In genomic region chr2:182186132-182186735, GRCh38 we compare ENCODE assay signal across 8 cellular contexts.
DNase-seq lines count a peak whose midpoint lies in the region; ATAC-seq, FAIRE-seq and TF ChIP-seq lines count a peak whose summit lies in the region.

No MANE protein-coding gene starts in this region.

- no peak for DNase-seq in Right ventricle myocardium superior
- DNase-seq in left cardiac atrium = no peak
- DNase-seq in NCI-H510A (lab: John Stamatoyannopoulos, UW) = peak; percentile 4
- DNase-seq in bronchial epithelial cell (ENCODE audit: low read depth) = peak; percentile 48
- peak; percentile 31 for DNase-seq in HepG2 (ENCODE audit: low spot score)
- DNase-seq in activated CD4-positive, alpha-beta T cell treated with anti-CD3 and anti-CD28 coated beads, Interleukin-2, amount 10 ng/mL, durations not matched to agents 7 days and 5 days = no peak
- no peak for DNase-seq in SIG-M5 treated with dmso at 0.1 percent for 504 hours (lab: John Stamatoyannopoulos, UW; ENCODE audit: unreplicated experiment)

- no TSS peak for BruUV-seq in HepG2 (replicated peaks; lab: Mats Ljungman, UMichigan)

- no peaks in the 10 kb centered on the region for H3K9me3 Mint-ChIP-seq in activated CD4-positive, alpha-beta T cell treated with anti-CD3 and anti-CD28 coated beads, Interleukin-2, amount 10 ng/mL, durations not matched to agents 7 days and 5 days

- H3K9me3 ChIP-seq in HepG2 (ENCODE audit: low read length) = no peaks in the 10 kb centered on the region

- H3K4me2 ChIP-seq in HepG2 (ENCODE audit: low read depth, low read length) = no peak overlapping the region

- H3K79me2 ChIP-seq in HepG2 (ENCODE audit: insufficient read depth, low read length) = no peaks in the 10 kb centered on the region

- H3K27me3 Mint-ChIP-seq in activated CD4-positive, alpha-beta T cell treated with anti-CD3 and anti-CD28 coated beads, Interleukin-2, amount 10 ng/mL, durations not matched to agents 7 days and 5 days = peaks cover 4% of the 10 kb centered on the region

- POLR2A ChIA-PET in HepG2 (lab: Yijun Ruan, JAX) = no interaction called here
- POLR2A ChIA-PET in activated CD4-positive, alpha-beta T cell treated with anti-CD3 and anti-CD28 coated beads, Interleukin-2, amount 10 ng/mL, durations not matched to agents 7 days and 5 days (lab: Charles Lee) = no interaction called here

- TF ChIP-seq POLR2A in HepG2 (IDR thresholded peaks at IDR 0.05; ENCODE audit: insufficient read depth in 1 of 2, low read depth in 2 of 2, low read length in 2 of 2) = no peak

- H3K27ac Mint-ChIP-seq in activated CD4-positive, alpha-beta T cell treated with anti-CD3 and anti-CD28 coated beads, Interleukin-2, amount 10 ng/mL, durations not matched to agents 7 days and 5 days = no peak overlapping the region

- no peaks in the 10 kb centered on the region for H3K36me3 Mint-ChIP-seq in activated CD4-positive, alpha-beta T cell treated with anti-CD3 and anti-CD28 coated beads, Interleukin-2, amount 10 ng/mL, durations not matched to agents 7 days and 5 days (ENCODE audit: low read depth)

- H3K36me3 ChIP-seq in bronchial epithelial cell (ENCODE audit: control insufficient read depth, insufficient read depth, low read length) (no peaks in the 10 kb centered on the region), HepG2 (replicated peaks in 1 of 2; ENCODE audit: control insufficient read depth in 1 of 2, insufficient read depth in 2 of 2, low read length in 2 of 2) (no peaks in the 10 kb centered on the region)

- peak; percentile 40 for TF ChIP-seq CTCF in bronchial epithelial cell (IDR thresholded peaks at IDR 0.05; ENCODE audit: insufficient read depth, low read length, severe bottlenecking)
- peak; percentile 72 for TF ChIP-seq CTCF in HepG2 (CRISPR knock-in tag; IDR thresholded peaks at IDR 0.05)

- H3K4me1 ChIP-seq in HepG2 (ENCODE audit: insufficient read depth, low read length) = 0 out of 2 replicates have a peak, but pooled peaks cover 4% of the 10 kb centered on the region

- no peaks in the 10 kb centered on the region for H4K20me1 ChIP-seq in HepG2 (ENCODE audit: insufficient read depth, low read length)

- TF ChIP-seq RAD21 in HepG2 (CRISPR knock-in tag; IDR thresholded peaks at IDR 0.05) = peak; percentile 48; the same call in 1 of the 2 replicates

- WGBS in HepG2 (ENCODE audit: low lambda C conversion rate) = 13% methylated on average over 4 of the region's 4 CpGs

- no peak for FAIRE-seq in bronchial epithelial cell (lab: Jason Lieb, UNC)
- no peak for FAIRE-seq in HepG2 (lab: Jason Lieb, UNC)

- H3K27me3 ChIP-seq in bronchial epithelial cell (ENCODE audit: control insufficient read depth, insufficient read depth, low read length) (no peaks in the 10 kb centered on the region), HepG2 (ENCODE audit: control insufficient read depth in 1 of 2, insufficient read depth in 2 of 2, low read length in 2 of 2) (no peaks in the 10 kb centered on the region)

- no peak overlapping the region for H3K27ac ChIP-seq in HepG2 (ENCODE audit: extremely low read length, insufficient read depth, low read length)

- CTCF ChIA-PET in HepG2 (lab: Yijun Ruan, JAX; ENCODE audit: low intra/inter-chr PET ratio, low total read pairs) = interaction anchor here (1.9 to 2.1 kb wide), 2 partner anchors 463 to 465 kb away, joined by 11 to 15 read pairs; no protein-coding TSS in a partner anchor
- CTCF ChIA-PET in activated CD4-positive, alpha-beta T cell treated with anti-CD3 and anti-CD28 coated beads, Interleukin-2, amount 10 ng/mL, durations not matched to agents 7 days and 5 days (lab: Charles Lee) = no interaction called here

- no peak for TF ChIP-seq EP300 in HepG2 (IDR thresholded peaks at IDR 0.05; ENCODE audit: low read depth in 2 of 2, low read length in 2 of 2)
- TF ChIP-seq EP300 in HepG2 (CRISPR knock-in tag; IDR thresholded peaks at IDR 0.05; ENCODE audit: borderline replicate concordance) = no peak

- intact Hi-C loops in Right ventricle myocardium superior (cut with DNase I) (loop anchor here (5.0 kb wide), 1 partner anchor 461 kb away; no protein-coding TSS in a partner anchor), left cardiac atrium (cut with DNase I) (loop anchor here (2.0 to 5.0 kb wide), 2 partner anchors 465 to 466 kb away; no protein-coding TSS in a partner anchor), HepG2 (cut with micrococcal nuclease; ENCODE audit: unreplicated experiment) (loop anchor here (1.0 to 10.0 kb wide), 4 partner anchors 55 to 789 kb away; no protein-coding TSS in a partner anchor)

- no peak overlapping the region for H3K9ac ChIP-seq in HepG2 (ENCODE audit: insufficient read depth, low read depth, low read length)

- H2AFZ ChIP-seq in HepG2 (ENCODE audit: low read length) = no peak overlapping the region

- H3K4me3 ChIP-seq in bronchial epithelial cell (ENCODE audit: low read depth, low read length) = no peak overlapping the region
- no peak overlapping the region for H3K4me3 ChIP-seq in HepG2 (replicated peaks in 1 of 3; ENCODE audit: insufficient read depth in 1 of 3, low read depth in 2 of 3, low read length in 3 of 3)

- H3K4me3 Mint-ChIP-seq in activated CD4-positive, alpha-beta T cell treated with anti-CD3 and anti-CD28 coated beads, Interleukin-2, amount 10 ng/mL, durations not matched to agents 7 days and 5 days = no peak overlapping the region

- no peaks in the 10 kb centered on the region for H3K4me1 Mint-ChIP-seq in activated CD4-positive, alpha-beta T cell treated with anti-CD3 and anti-CD28 coated beads, Interleukin-2, amount 10 ng/mL, durations not matched to agents 7 days and 5 days

- in situ Hi-C loops in HepG2 (cut with HindIII; ENCODE audit: extremely low pct_ligation_motif_present, low pct_unique_long_range_greater_than_20kb) = loop anchor here (5.0 kb wide), 1 partner anchor 466 kb away; no protein-coding TSS in a partner anchor

- ATAC-seq in Right ventricle myocardium superior (ENCODE audit: poor library complexity) (peak; percentile 75), left cardiac atrium (no peak), HG03159 (IDR thresholded peaks at IDR 0.05; ENCODE audit: unreplicated experiment) (peak; percentile 87), HepG2 (peak; percentile 71)

TF ChIP-seq in HepG2, 621 proteins besides CTCF, POLR2A, EP300 and RAD21:
- TF ChIP-seq ARID3A (IDR thresholded peaks at IDR 0.05; ENCODE audit: low read depth, low read length) (peak; percentile 78), STAG1 (CRISPR knock-in tag; IDR thresholded peaks at IDR 0.05) (peak; percentile 73), SKIL (CRISPR knock-in tag; IDR thresholded peaks at IDR 0.05; ENCODE audit: borderline replicate concordance) (no peak), SMC3 (IDR thresholded peaks at IDR 0.05; ENCODE audit: low read length) (0 out of 2 replicates have a peak, but pooled peaks have one; percentile 44)

Comparison
In these comparisons a context has a peak if more than half of its experiments do, and no peak if none do; other contexts are left out.
1. ATAC-seq: peak in Right ventricle myocardium superior (single experiment), HG03159 (single experiment) and HepG2 (single experiment); none in left cardiac atrium (0 of 2).
2. DNase-seq: peak in NCI-H510A (single experiment), bronchial epithelial cell (single experiment) and HepG2 (single experiment); none in Right ventricle myocardium superior (single experiment), left cardiac atrium (single experiment), activated CD4-positive, alpha-beta T cell treated with anti-CD3 and anti-CD28 coated beads, Interleukin-2, amount 10 ng/mL, durations not matched to agents 7 days and 5 days (single experiment) and SIG-M5 treated with dmso at 0.1 percent for 504 hours (single experiment).